ENCODE assay signal across 20 cellular contexts in genomic region chr7:9186730-9187129, GRCh38.
DNase-seq lines count a peak whose midpoint lies in the region; ATAC-seq, FAIRE-seq and TF ChIP-seq lines count a peak whose summit lies in the region.
"Had no signal": no experiment of that assay in that cellular context is flagged by ENCODE, and none has a peak within 500 bp of the region (broad histone marks: within the 10 kb centered on the region; RNA-seq: fewer than 3 reads in every experiment).

No MANE protein-coding gene starts in this region.

- H3K36me3 ChIP-seq in HepG2 (replicated peaks in 1 of 2; ENCODE audit: control insufficient read depth in 1 of 2, insufficient read depth in 2 of 2, low read length in 2 of 2): no peaks in the 10 kb centered on the region
- no peaks in the 10 kb centered on the region for H3K36me3 ChIP-seq in right lobe of liver
- no peaks in the 10 kb centered on the region for H3K36me3 ChIP-seq in K562 (ENCODE audit: control insufficient read depth, insufficient read depth, low read length)
- H3K36me3 ChIP-seq: BLaER1 treated with 17β-estradiol and CSF1 and Interleukin-3, amounts not matched to agents 10 nM and 100 nM had no signal

- no peak for ATAC-seq in HepG2
- ATAC-seq in right lobe of liver: no peak
- no peak for ATAC-seq in K562
- ATAC-seq in SK-N-SH treated with all-trans-retinoic acid at 6 μM for 48 hours: no peak
- ATAC-seq in GM21367 (IDR thresholded peaks at IDR 0.05; ENCODE audit: unreplicated experiment): no peak
- ATAC-seq: A549; CD8-positive, alpha-beta T cell had no signal

- TF ChIP-seq EP300 in HepG2 (IDR thresholded peaks at IDR 0.05; ENCODE audit: low read depth in 2 of 2, low read length in 2 of 2) (no peak), HepG2 (CRISPR knock-in tag; IDR thresholded peaks at IDR 0.05; ENCODE audit: borderline replicate concordance) (no peak), K562 (IDR thresholded peaks at IDR 0.05; ENCODE audit: low read length) (no peak)

- H3K9ac ChIP-seq in HepG2 (ENCODE audit: insufficient read depth, low read depth, low read length): no peak overlapping the region
- no peak overlapping the region for H3K9ac ChIP-seq in K562 (ENCODE audit: insufficient read depth in 1 of 2, low read depth in 2 of 2, low read length in 2 of 2)
- H3K9ac ChIP-seq: BLaER1 treated with 17β-estradiol and CSF1 and Interleukin-3, amounts not matched to agents 10 nM and 100 nM had no signal

- H3K4me2 ChIP-seq in HepG2 (ENCODE audit: low read depth, low read length) (no peak overlapping the region), K562 (ENCODE audit: insufficient read depth, low read length) (no peak overlapping the region)
- H3K4me2 ChIP-seq: A549; BLaER1 treated with 17β-estradiol and CSF1 and Interleukin-3, amounts not matched to agents 10 nM and 100 nM had no signal

- CTCF ChIA-PET in HepG2 (lab: Yijun Ruan, JAX; ENCODE audit: low intra/inter-chr PET ratio, low total read pairs) (no interaction called here), K562 (lab: Yijun Ruan, JAX; ENCODE audit: low intra/inter-chr PET ratio) (no interaction called here)

- peaks cover 77% of the 10 kb centered on the region for H3K9me3 ChIP-seq in HepG2 (ENCODE audit: low read length)
- H3K9me3 ChIP-seq in right lobe of liver: no peaks in the 10 kb centered on the region
- H3K9me3 ChIP-seq in K562 (replicated peaks; ENCODE audit: control insufficient read depth, insufficient read depth, low read depth, low read length): no peaks in the 10 kb centered on the region
- H3K9me3 ChIP-seq: A549; BLaER1 treated with 17β-estradiol and CSF1 and Interleukin-3, amounts not matched to agents 10 nM and 100 nM; Caco-2 had no signal

- H3K4me1 ChIP-seq in HepG2 (ENCODE audit: insufficient read depth, low read length) (no peaks in the 10 kb centered on the region), right lobe of liver (no peaks in the 10 kb centered on the region), K562 (replicated peaks in 1 of 2; ENCODE audit: control insufficient read depth in 2 of 2, insufficient read depth in 2 of 2, low read length in 2 of 2) (no peaks in the 10 kb centered on the region)
- H3K4me1 ChIP-seq: A549; BLaER1 treated with 17β-estradiol and CSF1 and Interleukin-3, amounts not matched to agents 10 nM and 100 nM; Caco-2 had no signal

- in situ Hi-C loops in HepG2 (cut with HindIII; ENCODE audit: extremely low pct_ligation_motif_present, low pct_unique_long_range_greater_than_20kb) (no loop called here), K562 (cut with MboI) (no loop called here)

- POLR2A ChIA-PET in HepG2 (lab: Yijun Ruan, JAX) (no interaction called here), K562 (lab: Yijun Ruan, JAX) (no interaction called here)

- H2AFZ ChIP-seq in HepG2 (ENCODE audit: low read length): no peak overlapping the region
- no peak overlapping the region for H2AFZ ChIP-seq in K562 (ENCODE audit: low read depth, low read length)

- no peaks in the 10 kb centered on the region for H3K79me2 ChIP-seq in HepG2 (ENCODE audit: insufficient read depth, low read length)
- H3K79me2 ChIP-seq in K562 (ENCODE audit: control insufficient read depth, insufficient read depth, low read length): no peaks in the 10 kb centered on the region

- WGBS in HepG2 (ENCODE audit: low lambda C conversion rate): 47% methylated on average over 4 of the region's 4 CpGs
- 49% methylated on average over 4 of the region's 4 CpGs for WGBS in right lobe of liver (ENCODE audit: insufficient coverage, low coverage, low lambda C conversion rate, missing lambda C conversion rate)
- 0% methylated on average over 4 of the region's 4 CpGs for WGBS in K562 (ENCODE audit: insufficient coverage, low coverage, missing lambda C conversion rate)

- TF ChIP-seq CTCF in HepG2 (CRISPR knock-in tag; IDR thresholded peaks at IDR 0.05): no peak
- TF ChIP-seq CTCF in right lobe of liver (IDR thresholded peaks at IDR 0.05): no peak
- no peak for TF ChIP-seq CTCF in K562 (IDR thresholded peaks at IDR 0.05 in 2 of 3, conservative IDR thresholded peaks at IDR 0.05 in 1 of 3; ENCODE audit: insufficient read depth in 2 of 3, low read depth in 1 of 3, low read length in 3 of 3)

- no peak overlapping the region for H3K27ac ChIP-seq in HepG2 (ENCODE audit: extremely low read length, insufficient read depth, low read length)
- H3K27ac ChIP-seq in right lobe of liver: no peak overlapping the region
- no peak overlapping the region for H3K27ac ChIP-seq in K562 (ENCODE audit: extremely low read depth, low read depth, low read length)
- H3K27ac ChIP-seq: 22Rv1; A549; BLaER1 treated with 17β-estradiol and CSF1 and Interleukin-3, amounts not matched to agents 10 nM and 100 nM; C4-2B had no signal

- TF ChIP-seq RAD21 in HepG2 (CRISPR knock-in tag; IDR thresholded peaks at IDR 0.05) (no peak), K562 (CRISPR knock-in tag; conservative IDR thresholded peaks at IDR 0.05 in 1 of 2, IDR thresholded peaks at IDR 0.05 in 1 of 2) (no peak)

- H3K27me3 ChIP-seq in HepG2 (ENCODE audit: control insufficient read depth in 1 of 2, insufficient read depth in 2 of 2, low read length in 2 of 2): no peaks in the 10 kb centered on the region
- no peaks in the 10 kb centered on the region for H3K27me3 ChIP-seq in right lobe of liver
- H3K27me3 ChIP-seq in K562 (ENCODE audit: control insufficient read depth in 2 of 2, insufficient read depth in 2 of 2, low read length in 2 of 2): no peaks in the 10 kb centered on the region
- H3K27me3 ChIP-seq: BLaER1 treated with 17β-estradiol and CSF1 and Interleukin-3, amounts not matched to agents 10 nM and 100 nM had no signal

- FAIRE-seq in HepG2 (lab: Jason Lieb, UNC): no peak
- no peak for FAIRE-seq in K562 (lab: Jason Lieb, UNC)
- FAIRE-seq: A549, D721Med, G401.6, GM12891, GM19239 had no signal

- no peaks in the 10 kb centered on the region for H4K20me1 ChIP-seq in HepG2 (ENCODE audit: insufficient read depth, low read length)
- no peaks in the 10 kb centered on the region for H4K20me1 ChIP-seq in K562 (replicated peaks; ENCODE audit: control insufficient read depth, insufficient read depth, low read length)
- H4K20me1 ChIP-seq: BLaER1 treated with 17β-estradiol and CSF1 and Interleukin-3, amounts not matched to agents 10 nM and 100 nM had no signal

- BruUV-seq in HepG2 (replicated peaks; lab: Mats Ljungman, UMichigan) (no TSS peak), K562 (replicated peaks; lab: Mats Ljungman, UMichigan) (no TSS peak)

- no peaks in the 10 kb centered on the region for H3K9me1 ChIP-seq in K562 (ENCODE audit: control insufficient read depth, insufficient read depth, low read length)

- intact Hi-C loops in HepG2 (cut with micrococcal nuclease; ENCODE audit: unreplicated experiment) (no loop called here), right lobe of liver (cut with DNase I) (no loop called here), K562 (cut with micrococcal nuclease) (no loop called here)

- H3K4me3 ChIP-seq in HepG2 (replicated peaks in 1 of 3; ENCODE audit: insufficient read depth in 1 of 3, low read depth in 2 of 3, low read length in 3 of 3) (no peak overlapping the region), right lobe of liver (no peak overlapping the region), K562 (no peak overlapping the region)
- H3K4me3 ChIP-seq: A549; BLaER1 treated with 17β-estradiol and CSF1 and Interleukin-3, amounts not matched to agents 10 nM and 100 nM had no signal

- DNase-seq in HepG2 (ENCODE audit: low spot score) (no peak), right lobe of liver (no peak), K562 (ENCODE audit: extremely low read depth in 1 of 4, low spot score in 3 of 4) (no peak)
- DNase-seq: AML-193; Caco-2; Calu3; CD4-positive, alpha-beta T cell; CD8-positive, alpha-beta T cell; DMS79 treated with DMSO at 0.1 percent for 48 hours; GF-D8 had no signal

- TF ChIP-seq POLR2A in HepG2 (IDR thresholded peaks at IDR 0.05; ENCODE audit: insufficient read depth in 1 of 2, low read depth in 2 of 2, low read length in 2 of 2) (no peak), right lobe of liver (IDR thresholded peaks at IDR 0.05) (no peak), K562 (conservative IDR thresholded peaks at IDR 0.05) (no peak)

TF ChIP-seq in HepG2, 621 proteins besides CTCF, POLR2A, EP300 and RAD21:
- TF ChIP-seq PAWR (CRISPR knock-in tag; IDR thresholded peaks at IDR 0.05; ENCODE audit: borderline replicate concordance): no peak
- peak; percentile 58; the same call in 1 of the 2 replicates for TF ChIP-seq CEBPB (IDR thresholded peaks at IDR 0.05; ENCODE audit: borderline replicate concordance, low read depth, low read length)
TF ChIP-seq in HepG2: peak in this region for 1.

TF ChIP-seq in K562, 482 proteins besides CTCF, POLR2A, EP300 and RAD21:
- TF ChIP-seq CBFA2T3 (IDR thresholded peaks at IDR 0.05) (no peak), CEBPB (tag; IDR thresholded peaks at IDR 0.05) (peak; percentile 57), CEBPG (CRISPR knock-in tag; IDR thresholded peaks at IDR 0.05) (no peak), CEBPG (tag; conservative IDR thresholded peaks at IDR 0.05 in 1 of 2, IDR thresholded peaks at IDR 0.05 in 1 of 2) (0 out of 4 replicates have a peak, but pooled peaks of 1 of the 2 experiments have one; percentile 27), PYGO2 (tag; IDR thresholded peaks at IDR 0.05) (no peak), ZSCAN32 (CRISPR knock-in tag; IDR thresholded peaks at IDR 0.05) (no peak)

TF ChIP-seq in SK-N-SH treated with all-trans-retinoic acid at 6 μM for 48 hours, 23 proteins besides CTCF, POLR2A, EP300 and RAD21 (continues in another document):
- TF ChIP-seq CSDC2 (CRISPR knock-in tag; IDR thresholded peaks at IDR 0.05) (no peak), RARB (CRISPR knock-in tag; IDR thresholded peaks at IDR 0.05) (no peak), ZC3H10 (CRISPR knock-in tag; IDR thresholded peaks at IDR 0.05) (no peak), ARNTL (CRISPR knock-in tag; IDR thresholded peaks at IDR 0.05; ENCODE audit: borderline replicate concordance, low read depth) (no peak), POU6F1 (CRISPR knock-in tag; IDR thresholded peaks at IDR 0.05; ENCODE audit: borderline replicate concordance, low read depth) (no peak)

Comparison
In these comparisons a context has a peak if more than half of its experiments do, and no peak if none do; other contexts are left out.
1. Of the 241 proteins assayed by ChIP-seq in both HepG2 and K562: peak only in HepG2: none; only in K562: none; in both: CEBPB; in neither: 239; mixed calls (peak in some experiments, not most) for 1.